ENCODE assay signal across 24 cellular contexts in genomic region chr4:24071612-24072372, GRCh38.
DNase-seq lines count a peak whose midpoint lies in the region; ATAC-seq, FAIRE-seq and TF ChIP-seq lines count a peak whose summit lies in the region.
"Had no signal": no experiment of that assay in that cellular context is flagged by ENCODE, and none has a peak within 500 bp of the region (broad histone marks: within the 10 kb centered on the region; RNA-seq: fewer than 3 reads in every experiment).

No MANE protein-coding gene starts in this region.

- H3K36me3 ChIP-seq in kidney (ENCODE audit: control insufficient read depth in 1 of 2, insufficient read depth in 2 of 2, low read length in 2 of 2) (no peaks in the 10 kb centered on the region), pancreas (no peaks in the 10 kb centered on the region), prostate gland (no peaks in the 10 kb centered on the region)
- H3K36me3 ChIP-seq: BE2C had no signal

- no peak overlapping the region for H3K9ac ChIP-seq in kidney (ENCODE audit: low read length in 2 of 2)

- no peak for TF ChIP-seq CTCF in kidney (IDR thresholded peaks at IDR 0.05; ENCODE audit: borderline replicate concordance, extremely low read depth, insufficient read depth)
- no peak for TF ChIP-seq CTCF in pancreas (IDR thresholded peaks at IDR 0.05)
- TF ChIP-seq CTCF in prostate gland (IDR thresholded peaks at IDR 0.05), result no peak

- intact Hi-C loops in kidney (cut with DNase I) (no loop called here), pancreas (cut with DNase I) (no loop called here), prostate gland (cut with DNase I) (loop anchor here (10.0 kb wide), 1 partner anchor 1447 kb away; no protein-coding TSS in a partner anchor), Right ventricle myocardium superior (cut with DNase I) (no loop called here)

- H3K4me1 ChIP-seq in kidney (ENCODE audit: control insufficient read depth in 1 of 2, insufficient read depth in 1 of 2, low read depth in 1 of 2, low read length in 2 of 2) (peaks cover 0 to 3% of the 10 kb centered on the region in 2 donors), pancreas (no peaks in the 10 kb centered on the region), prostate gland (replicated peaks) (no peaks in the 10 kb centered on the region)
- H3K4me1 ChIP-seq: BE2C had no signal

- no peak for DNase-seq in kidney
- no peak for DNase-seq in pancreas
- no peak for DNase-seq in prostate gland (ENCODE audit: low spot score)
- DNase-seq in Right ventricle myocardium superior, result no peak
- DNase-seq in RPMI8226, result no peak
- DNase-seq: ACHN; BE2C; C1 segment of cervical spinal cord; CD4-positive, CD25-positive, alpha-beta regulatory T cell; CD8-positive, alpha-beta memory T cell; COR-L47; DMS 273 treated with DMSO at 0.1 percent for 48 hours; DMS53; DND-41; EL; HCEC 1CT had no signal

- FAIRE-seq in G401.6 (lab: Jason Lieb, UNC) (peak; percentile 80), TTC549 (lab: Jason Lieb, UNC) (peak; percentile 58), kidney (lab: Jason Lieb, UNC) (peak; percentile 25), pancreas (lab: Jason Lieb, UNC) (peak; percentile 92)
- FAIRE-seq: GM12892, GM18507, H54, HTR-8/SVneo had no signal

- H3K27me3 ChIP-seq in pancreas (no peaks in the 10 kb centered on the region), prostate gland (replicated peaks; ENCODE audit: insufficient read depth) (no peaks in the 10 kb centered on the region)

- TF ChIP-seq POLR2A in prostate gland (IDR thresholded peaks at IDR 0.05), result no peak

- ATAC-seq in pancreas (no peak), Right ventricle myocardium superior (ENCODE audit: poor library complexity) (no peak)
- ATAC-seq: GM23338 had no signal

- no peak overlapping the region for H3K27ac ChIP-seq in kidney (ENCODE audit: low read depth in 2 of 2, low read length in 2 of 2)
- H3K27ac ChIP-seq in pancreas, result no peak overlapping the region
- no peak overlapping the region for H3K27ac ChIP-seq in prostate gland
- H3K27ac ChIP-seq: HL-60 had no signal

- no peaks in the 10 kb centered on the region for H3K9me3 ChIP-seq in kidney (ENCODE audit: control insufficient read depth in 1 of 2, low read length in 2 of 2)
- no peaks in the 10 kb centered on the region for H3K9me3 ChIP-seq in pancreas
- H3K9me3 ChIP-seq in prostate gland, result no peaks in the 10 kb centered on the region
- H3K9me3 ChIP-seq: BE2C had no signal

- no peak overlapping the region for H3K4me3 ChIP-seq in kidney (ENCODE audit: low read length in 2 of 2)
- H3K4me3 ChIP-seq in pancreas, result no peak overlapping the region
- no peak overlapping the region for H3K4me3 ChIP-seq in prostate gland
- H3K4me3 ChIP-seq: GM23338 had no signal

- WGBS in pancreas, 2 donors, result 58 to 63% methylated on average over 2 of the region's 2 CpGs
- WGBS in prostate gland, result 65% methylated on average over 2 of the region's 2 CpGs
